9 cellular contexts compared by ENCODE assay signal in genomic region chr13:44906758-44907157, GRCh38.
DNase-seq lines count a peak whose midpoint lies in the region; ATAC-seq, FAIRE-seq and TF ChIP-seq lines count a peak whose summit lies in the region.
"Had no signal": no experiment of that assay in that cellular context is flagged by ENCODE, and none has a peak within 500 bp of the region (broad histone marks: within the 10 kb centered on the region; RNA-seq: fewer than 3 reads in every experiment).

No MANE protein-coding gene starts in this region.

- TF ChIP-seq POLR2A in stomach (IDR thresholded peaks at IDR 0.05) (no peak), GM12891 (IDR thresholded peaks at IDR 0.05; ENCODE audit: low read depth, low read length) (no peak)

- TF ChIP-seq CTCF in stomach (IDR thresholded peaks at IDR 0.05), result no peak

- ATAC-seq in left lobe of liver, result peak; percentile 12

- peaks cover 0 to 10% (median 4%) of the 10 kb centered on the region in 4 donors for H3K9me3 ChIP-seq in stomach

- intact Hi-C loops in stomach (cut with DNase I; ENCODE audit: low total_unique reads), result loop anchor here (10.0 kb wide), 1 partner anchor 58 kb away; no protein-coding TSS in a partner anchor

- TF ChIP-seq EP300 in stomach (IDR thresholded peaks at IDR 0.05), result no peak

- no peaks in the 10 kb centered on the region for H3K36me3 ChIP-seq in stomach
- H3K36me3 ChIP-seq: heart left ventricle had no signal

- peak overlapping the region; percentile 16 for H3K27ac ChIP-seq in caudate nucleus (ENCODE audit: low read depth, low read length)
- peak overlapping the region; percentile 43 to 89 (median 67) for H3K27ac ChIP-seq in stomach

- DNase-seq in LHCN-M2 (ENCODE audit: low read depth) (peak; percentile 26), caudate nucleus (lab: John Stamatoyannopoulos, UW) (peak in 42 of 61 donors; percentile 6 to 83 (median 30)), left lobe of liver (ENCODE audit: low spot score) (no peak), stomach (peak; percentile 69), GM12891 (ENCODE audit: insufficient read length, low spot score) (no peak), NCI-H2171 (lab: John Stamatoyannopoulos, UW) (no peak), RKO (ENCODE audit: low spot score) (no peak), HPDE6-E6E7 (ENCODE audit: extremely low spot score) (no peak)
- DNase-seq: heart left ventricle had no signal

- H3K4me3 ChIP-seq in stomach, result no peak overlapping the region
- H3K4me3 ChIP-seq: heart left ventricle had no signal

- no peak for FAIRE-seq in GM12891 (lab: Jason Lieb, UNC)

- WGBS in stomach, 5 donors, result 20 to 32% (median 30%) methylated on average over 7 of the region's 7 CpGs

- peaks cover 25 to 49% (median 42%) of the 10 kb centered on the region in 4 donors for H3K4me1 ChIP-seq in stomach

- no peaks in the 10 kb centered on the region for H3K27me3 ChIP-seq in stomach
- H3K27me3 ChIP-seq: heart left ventricle had no signal

TF ChIP-seq in GM12891, 5 proteins besides CTCF, POLR2A, EP300 and RAD21:
- TF ChIP-seq SPI1 (IDR thresholded peaks at IDR 0.05; ENCODE audit: low read depth, low read length) (no peak), PAX5 (IDR thresholded peaks at IDR 0.05; ENCODE audit: insufficient read depth, low read length, severe bottlenecking) (no peak)

Comparison
In these comparisons a context has a peak if more than half of its experiments do, and no peak if none do; other contexts are left out.
1. DNase-seq: peak in LHCN-M2 (single experiment), caudate nucleus (42 of 61) and stomach (single experiment); none in left lobe of liver (single experiment), GM12891 (single experiment), NCI-H2171 (single experiment), RKO (single experiment) and HPDE6-E6E7 (single experiment).